Comparison of ENCODE assay signal across 18 cellular contexts in genomic region chr2:20418519-20418918, GRCh38. TPM values are rescaled to one million over a fixed set of nuclear protein-coding genes. Genes with fewer than 3 reads are reported as not detected.
DNase-seq lines count a peak whose midpoint lies in the region; TF ChIP-seq lines count a peak whose summit lies in the region.
"Had no signal": no experiment of that assay in that cellular context is flagged by ENCODE, and none has a peak within 500 bp of the region (broad histone marks: within the 10 kb centered on the region; RNA-seq: fewer than 3 reads in every experiment).

No MANE protein-coding gene starts in this region.

- H3K36me3 Mint-ChIP-seq in glutamatergic neuron (ENCODE audit: unreplicated experiment): peaks cover 6% of the 10 kb centered on the region
- H3K36me3 Mint-ChIP-seq: CD8-positive, alpha-beta memory T cell had no signal

- no peaks in the 10 kb centered on the region for H3K4me1 Mint-ChIP-seq in glutamatergic neuron (ENCODE audit: low read depth, unreplicated experiment)

- no peaks in the 10 kb centered on the region for H3K79me2 ChIP-seq in hepatocyte

- intact Hi-C loops in prostate gland (cut with DNase I): no loop called here
- intact Hi-C loops in tibial artery (cut with DNase I; ENCODE audit: low total_unique reads): no loop called here

- peak overlapping the region; percentile 50 for H3K27ac ChIP-seq in hepatocyte
- H3K27ac ChIP-seq in prostate gland: peak overlapping the region; percentile 50 to 76
- H3K27ac ChIP-seq in tibial artery: peak overlapping the region; percentile 73 to 78
- H3K27ac ChIP-seq: foreskin keratinocyte had no signal

- peak overlapping the region; percentile 82 for H3K9ac ChIP-seq in adipocyte (ENCODE audit: low read length)

- no peaks in the 10 kb centered on the region for H3K9me2 ChIP-seq in hepatocyte (replicated peaks; ENCODE audit: insufficient read depth)

- no peaks in the 10 kb centered on the region for H3K27me3 Mint-ChIP-seq in glutamatergic neuron (ENCODE audit: unreplicated experiment)

- DNase-seq in adipocyte (ENCODE audit: low read depth): no peak
- no peak for DNase-seq in hepatocyte (ENCODE audit: low spot score)
- no peak for DNase-seq in prostate gland (ENCODE audit: low spot score)
- DNase-seq in tibial artery: peak in 1 of 2 donors; percentile 27
- DNase-seq in activated T-cell treated with anti-CD3 and anti-CD28 coated beads, Interleukin-2, amount 50 U/mL, for 48 hours: no peak
- DNase-seq in glutamatergic neuron: no peak
- DNase-seq in activated CD4-positive, CD25-positive, alpha-beta regulatory T cell treated with anti-CD3 and anti-CD28 coated beads, Interleukin-2, amount 50 U/mL, for 72 hours: no peak
- DNase-seq: activated CD4-positive, alpha-beta T cell treated with anti-CD3 and anti-CD28 coated beads, Interleukin-2, amount 10 ng/mL, durations not matched to agents 24 days and 14 days; CD8-positive, alpha-beta memory T cell; DMS53; foreskin keratinocyte; KG1; NCI-H187; PC-3; stimulated activated CD4-positive, alpha-beta T cell treated with anti-CD3 and anti-CD28 coated beads, Interleukin-15, amount 100 ng/mL, for 24 hours; trophoblast cell had no signal

- H3K27ac Mint-ChIP-seq in glutamatergic neuron (ENCODE audit: unreplicated experiment): no peak overlapping the region
- H3K27ac Mint-ChIP-seq: activated CD4-positive, alpha-beta T cell treated with anti-CD3 and anti-CD28 coated beads, Interleukin-2, amount 10 ng/mL, durations not matched to agents 24 days and 14 days had no signal

- H3K27me3 ChIP-seq in adipocyte (replicated peaks; ENCODE audit: control insufficient read depth, insufficient read depth, low read length) (no peaks in the 10 kb centered on the region), hepatocyte (no peaks in the 10 kb centered on the region), prostate gland (replicated peaks; ENCODE audit: insufficient read depth) (no peaks in the 10 kb centered on the region), tibial artery (no peaks in the 10 kb centered on the region)
- H3K27me3 ChIP-seq: adrenal gland, foreskin keratinocyte, neutrophil had no signal

- no peaks in the 10 kb centered on the region for H4K20me1 ChIP-seq in hepatocyte (ENCODE audit: insufficient read depth, poor library complexity, severe bottlenecking)

- no peak overlapping the region for H3K4me2 ChIP-seq in hepatocyte

- H3K9me3 ChIP-seq in adipocyte (ENCODE audit: control insufficient read depth, low read length) (no peaks in the 10 kb centered on the region), hepatocyte (ENCODE audit: low read depth) (no peaks in the 10 kb centered on the region), prostate gland (no peaks in the 10 kb centered on the region), tibial artery (no peaks in the 10 kb centered on the region)
- H3K9me3 ChIP-seq: adrenal gland, neutrophil had no signal

- TF ChIP-seq CTCF in hepatocyte (IDR thresholded peaks at IDR 0.05; ENCODE audit: poor library complexity) (no peak), prostate gland (IDR thresholded peaks at IDR 0.05) (no peak), tibial artery (IDR thresholded peaks at IDR 0.05) (no peak), glutamatergic neuron (IDR thresholded peaks at IDR 0.05; ENCODE audit: partially characterized antibody, unreplicated experiment) (no peak)

- no peak overlapping the region for H2AFZ ChIP-seq in hepatocyte

- H3K9me3 Mint-ChIP-seq in glutamatergic neuron (ENCODE audit: unreplicated experiment): no peaks in the 10 kb centered on the region
- H3K9me3 Mint-ChIP-seq: activated CD4-positive, alpha-beta T cell treated with anti-CD3 and anti-CD28 coated beads, Interleukin-2, amount 10 ng/mL, durations not matched to agents 24 days and 14 days had no signal

- WGBS in hepatocyte (ENCODE audit: low lambda C conversion rate, missing lambda C conversion rate): 73% methylated on average over 3 of the region's 3 CpGs
- 80% methylated on average over 3 of the region's 3 CpGs for WGBS in prostate gland

- peaks cover 52% of the 10 kb centered on the region for H3K4me1 ChIP-seq in adipocyte (ENCODE audit: control insufficient read depth, insufficient read depth, low read length)
- H3K4me1 ChIP-seq in hepatocyte (ENCODE audit: insufficient read depth): peaks cover 3% of the 10 kb centered on the region
- H3K4me1 ChIP-seq in prostate gland (replicated peaks): no peaks in the 10 kb centered on the region
- H3K4me1 ChIP-seq in tibial artery: peaks cover 0 to 57% (median 40%) of the 10 kb centered on the region in 4 donors
- H3K4me1 ChIP-seq: foreskin keratinocyte had no signal

- H3K4me3 Mint-ChIP-seq in glutamatergic neuron (ENCODE audit: unreplicated experiment): no peak overlapping the region
- H3K4me3 Mint-ChIP-seq: activated CD4-positive, alpha-beta T cell treated with anti-CD3 and anti-CD28 coated beads, Interleukin-2, amount 10 ng/mL, durations not matched to agents 24 days and 14 days; CD8-positive, alpha-beta memory T cell had no signal

- no peak for TF ChIP-seq POLR2A in prostate gland (IDR thresholded peaks at IDR 0.05)

- H3K36me3 ChIP-seq in adipocyte (ENCODE audit: control insufficient read depth, insufficient read depth, low read length, severe bottlenecking) (no peaks in the 10 kb centered on the region), hepatocyte (replicated peaks; ENCODE audit: insufficient read depth, low read depth) (no peaks in the 10 kb centered on the region), prostate gland (no peaks in the 10 kb centered on the region), tibial artery (no peaks in the 10 kb centered on the region)
- H3K36me3 ChIP-seq: adrenal gland, neutrophil had no signal

- H3K4me3 ChIP-seq in adipocyte (ENCODE audit: low read length) (peak overlapping the region; percentile 69), hepatocyte (no peak overlapping the region), prostate gland (no peak overlapping the region), tibial artery (no peak overlapping the region)
- H3K4me3 ChIP-seq: adrenal gland had no signal

RNA-seq across cellular contexts. Expression of gene RHOB, which starts 28.4 kb away (rescaled TPM):
- 387 and 429 TPM in 2 replicates for total RNA-seq in hepatocyte
- 103 and 146 TPM in 2 replicates for polyA plus RNA-seq in hepatocyte
- total RNA-seq in prostate gland: 100 to 1,000 TPM; 391 to 554 TPM
- 135 TPM for total RNA-seq in glutamatergic neuron (ENCODE audit: unreplicated experiment)
